ENCODE assay signal across 1 cellular context in the genomic region with DNA sequence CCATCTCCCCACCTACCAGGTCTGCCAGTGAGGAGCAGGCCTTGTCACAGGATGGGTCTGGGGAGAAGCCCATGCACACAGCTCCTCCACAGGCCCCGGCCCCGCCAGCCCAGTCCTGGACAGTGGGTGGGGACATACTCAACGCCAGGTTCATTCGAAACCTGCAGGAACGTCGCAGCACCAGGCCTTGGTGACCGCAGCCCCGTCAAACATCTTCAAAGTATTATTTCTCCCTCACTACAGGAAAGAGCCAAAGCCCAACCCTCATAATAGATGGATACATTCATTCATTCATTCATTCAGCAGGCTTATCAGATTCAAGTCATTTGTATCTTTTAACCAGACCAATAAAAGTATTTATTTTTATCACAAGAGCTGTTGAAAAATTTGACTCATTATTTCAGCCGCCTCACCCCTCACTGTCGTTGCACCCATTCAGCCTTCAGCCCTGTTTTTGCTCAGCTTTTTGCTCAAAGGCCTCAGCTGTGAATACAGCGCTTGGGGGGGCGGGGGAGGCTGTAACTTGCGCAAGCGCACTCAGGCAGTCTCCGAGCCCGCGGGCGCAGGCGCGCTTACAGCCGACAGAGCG.
TF ChIP-seq lines count a peak whose summit lies in the region.

No MANE protein-coding gene starts in this region.

TF ChIP-seq in endothelial cell of umbilical vein, 7 proteins besides CTCF, POLR2A, EP300 and RAD21:
- TF ChIP-seq JUN (IDR thresholded peaks at IDR 0.05; ENCODE audit: borderline replicate concordance, insufficient read depth, insufficient read length, low read depth) (no peak), FOS (IDR thresholded peaks at IDR 0.05; ENCODE audit: borderline replicate concordance, insufficient read depth, low read length) (no peak), GATA2 (IDR thresholded peaks at IDR 0.05; ENCODE audit: insufficient read depth, insufficient read length, low read depth, low read length) (no peak), MYC (IDR thresholded peaks at IDR 0.05; ENCODE audit: low read depth, low read length) (no peak)
- TF ChIP-seq, protein P1, sequence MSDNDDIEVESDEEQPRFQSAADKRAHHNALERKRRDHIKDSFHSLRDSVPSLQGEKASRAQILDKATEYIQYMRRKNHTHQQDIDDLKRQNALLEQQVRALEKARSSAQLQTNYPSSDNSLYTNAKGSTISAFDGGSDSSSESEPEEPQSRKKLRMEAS (IDR thresholded peaks at IDR 0.05; ENCODE audit: insufficient read depth, insufficient read length) = no peak
